ENCODE assay signal across 13 cellular contexts in the genomic region with DNA sequence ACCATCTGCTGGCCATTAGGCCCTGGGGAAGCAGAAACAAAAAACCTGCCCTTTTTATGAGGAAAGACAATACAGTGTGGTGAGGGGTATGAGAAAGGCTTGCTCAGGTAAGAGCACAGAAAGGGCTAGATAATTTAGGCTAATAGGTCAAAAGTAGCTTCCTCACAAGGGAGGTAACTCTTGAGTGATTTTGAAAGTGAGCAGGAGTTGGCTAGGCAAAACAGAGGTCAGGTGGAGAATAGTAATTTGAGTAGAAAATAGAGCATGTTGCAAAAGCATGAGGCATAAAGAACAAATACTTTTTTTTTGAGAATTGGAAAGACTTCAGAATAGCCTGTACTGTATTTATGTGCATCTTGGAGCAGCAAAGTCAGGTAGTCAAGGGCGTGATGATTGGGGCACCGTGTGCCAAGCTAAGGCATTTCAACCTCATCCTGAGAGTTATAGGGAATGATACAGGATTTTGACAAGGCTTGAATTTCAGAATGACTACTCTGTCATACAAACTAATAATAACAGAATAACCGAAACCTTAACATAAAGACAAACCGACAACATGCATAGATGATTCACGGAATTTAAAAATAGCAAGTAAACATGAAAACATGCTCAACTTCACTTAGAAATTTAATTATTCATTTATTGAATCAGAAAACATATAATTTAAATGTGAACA.
DNase-seq lines count a peak whose midpoint lies in the region; ATAC-seq and TF ChIP-seq lines count a peak whose summit lies in the region.
"Had no signal": no experiment of that assay in that cellular context is flagged by ENCODE, and none has a peak within 500 bp of the region (broad histone marks: within the 10 kb centered on the region; RNA-seq: fewer than 3 reads in every experiment).

No MANE protein-coding gene starts in this region.

- H3K27ac ChIP-seq in PC-3 (ENCODE audit: low read length), result no peak overlapping the region
- H3K27ac ChIP-seq: heart left ventricle, suprapubic skin had no signal

- peaks cover 16% of the 10 kb centered on the region for H3K27me3 Mint-ChIP-seq in activated CD4-positive, alpha-beta memory T cell treated with anti-CD3 and anti-CD28 coated beads, Interleukin-2, amount 10 ng/mL, durations not matched to agents 7 days and 5 days

- H3K4me2 ChIP-seq in PC-3 (ENCODE audit: low read length), result no peak overlapping the region

- H3K4me3 Mint-ChIP-seq in activated CD4-positive, alpha-beta memory T cell treated with anti-CD3 and anti-CD28 coated beads, Interleukin-2, amount 10 ng/mL, durations not matched to agents 7 days and 5 days, result no peak overlapping the region

- H3K9me2 ChIP-seq in PC-3 (replicated peaks; ENCODE audit: low read length), result no peaks in the 10 kb centered on the region

- no peak overlapping the region for H3K9ac ChIP-seq in PC-3 (ENCODE audit: low read length)

- H3K27me3 ChIP-seq in PC-3 (ENCODE audit: low read length), result peaks cover 55% of the 10 kb centered on the region
- H3K27me3 ChIP-seq: heart left ventricle, suprapubic skin had no signal

- no peaks in the 10 kb centered on the region for H3K79me2 ChIP-seq in PC-3 (ENCODE audit: low read length)

- peaks cover 4% of the 10 kb centered on the region for H3K4me1 Mint-ChIP-seq in activated CD4-positive, alpha-beta memory T cell treated with anti-CD3 and anti-CD28 coated beads, Interleukin-2, amount 10 ng/mL, durations not matched to agents 7 days and 5 days

- no peak overlapping the region for H2AFZ ChIP-seq in PC-3 (ENCODE audit: low read length)

- no peaks in the 10 kb centered on the region for H3K9me3 ChIP-seq in PC-3 (ENCODE audit: low read length)
- H3K9me3 ChIP-seq: HAP-1, suprapubic skin had no signal

- no peaks in the 10 kb centered on the region for H3K36me3 ChIP-seq in PC-3 (ENCODE audit: low read depth, low read length)
- H3K36me3 ChIP-seq: HAP-1, heart left ventricle, suprapubic skin had no signal

- POLR2A ChIA-PET in PC-3 (lab: Charles Lee; ENCODE audit: unreplicated experiment), result no interaction called here
- POLR2A ChIA-PET in activated CD4-positive, alpha-beta memory T cell treated with anti-CD3 and anti-CD28 coated beads, Interleukin-2, amount 10 ng/mL, durations not matched to agents 7 days and 5 days (lab: Charles Lee), result no interaction called here

- no peak for DNase-seq in activated CD4-positive, alpha-beta T cell treated with anti-CD3 and anti-CD28 coated beads for 48 hours
- no peak for DNase-seq in activated naive CD4-positive, alpha-beta T cell treated with anti-CD3 and anti-CD28 coated beads, Interleukin-2, amount 50 U/mL, for 72 hours (ENCODE audit: low spot score in 2 of 2)
- DNase-seq in PC-3, result no peak
- no peak for DNase-seq in activated CD4-positive, alpha-beta memory T cell treated with anti-CD3 and anti-CD28 coated beads, Interleukin-2, amount 10 ng/mL, durations not matched to agents 7 days and 5 days
- DNase-seq: heart left ventricle, KG1, NCI-H2171 treated with DMSO at 0.1 percent for 48 hours had no signal

- H3K4me3 ChIP-seq in PC-3 (ENCODE audit: low read length), result no peak overlapping the region
- H3K4me3 ChIP-seq: HAP-1, heart left ventricle, suprapubic skin had no signal

- H3K4me1 ChIP-seq in PC-3 (ENCODE audit: insufficient read depth, low read length), result no peaks in the 10 kb centered on the region
- H3K4me1 ChIP-seq: HAP-1, suprapubic skin had no signal

- no peaks in the 10 kb centered on the region for H4K20me1 ChIP-seq in PC-3 (ENCODE audit: low read length)

- intact Hi-C loops in PC-3 (cut with micrococcal nuclease), result no loop called here

- no peaks in the 10 kb centered on the region for H3K36me3 Mint-ChIP-seq in activated naive CD4-positive, alpha-beta T cell treated with anti-CD3 and anti-CD28 coated beads, Interleukin-2, amount 50 U/mL, for 72 hours
- no peaks in the 10 kb centered on the region for H3K36me3 Mint-ChIP-seq in activated CD4-positive, alpha-beta memory T cell treated with anti-CD3 and anti-CD28 coated beads, Interleukin-2, amount 10 ng/mL, durations not matched to agents 7 days and 5 days (ENCODE audit: low read depth)

- no peaks in the 10 kb centered on the region for H3F3A ChIP-seq in PC-3 (ENCODE audit: low read length, unreplicated experiment)

- no peak overlapping the region for H3K27ac Mint-ChIP-seq in activated naive CD4-positive, alpha-beta T cell treated with anti-CD3 and anti-CD28 coated beads, Interleukin-2, amount 50 U/mL, for 72 hours
- no peak overlapping the region for H3K27ac Mint-ChIP-seq in activated CD4-positive, alpha-beta memory T cell treated with anti-CD3 and anti-CD28 coated beads, Interleukin-2, amount 10 ng/mL, durations not matched to agents 7 days and 5 days

- no peak for TF ChIP-seq CTCF in PC-3 (conservative IDR thresholded peaks at IDR 0.05; ENCODE audit: low read depth, low read length)

- peak; percentile 79 for ATAC-seq in GM18498 (IDR thresholded peaks at IDR 0.05; ENCODE audit: unreplicated experiment)
- ATAC-seq in GM19438 (IDR thresholded peaks at IDR 0.05; ENCODE audit: low read depth, unreplicated experiment), result peak; percentile 78
- peak; percentile 72 for ATAC-seq in HG02763 (IDR thresholded peaks at IDR 0.05; ENCODE audit: unreplicated experiment)
- ATAC-seq in HG03442 (IDR thresholded peaks at IDR 0.05; ENCODE audit: unreplicated experiment), result peak; percentile 88
- no peak for ATAC-seq in activated naive CD4-positive, alpha-beta T cell treated with anti-CD3 and anti-CD28 coated beads, Interleukin-2, amount 50 U/mL, for 72 hours
- ATAC-seq in PC-3, result no peak
- ATAC-seq: heart left ventricle had no signal

- peaks cover 0 to 3% of the 10 kb centered on the region in 2 donors for H3K9me3 Mint-ChIP-seq in activated naive CD4-positive, alpha-beta T cell treated with anti-CD3 and anti-CD28 coated beads, Interleukin-2, amount 50 U/mL, for 72 hours
- H3K9me3 Mint-ChIP-seq in activated CD4-positive, alpha-beta memory T cell treated with anti-CD3 and anti-CD28 coated beads, Interleukin-2, amount 10 ng/mL, durations not matched to agents 7 days and 5 days, result no peaks in the 10 kb centered on the region

- CTCF ChIA-PET in PC-3 (lab: Charles Lee), result no interaction called here
- CTCF ChIA-PET in activated CD4-positive, alpha-beta memory T cell treated with anti-CD3 and anti-CD28 coated beads, Interleukin-2, amount 10 ng/mL, durations not matched to agents 7 days and 5 days (lab: Charles Lee), result no interaction called here

- BruUV-seq in PC-3 (replicated peaks; lab: Mats Ljungman, UMichigan), result no TSS peak

Comparison
In these comparisons a context has a peak if more than half of its experiments do, and no peak if none do; other contexts are left out.
1. ATAC-seq: peak in GM18498 (single experiment), GM19438 (single experiment), HG02763 (single experiment) and HG03442 (single experiment); none in activated naive CD4-positive, alpha-beta T cell treated with anti-CD3 and anti-CD28 coated beads, Interleukin-2, amount 50 U/mL, for 72 hours (0 of 2) and PC-3 (single experiment).